ENCODE assay signal across 1 cellular context in genomic region chr2:97645700-97646629, GRCh38.
A peak's percentile ranks its signal among the peaks of the same experiment; 100 is the strongest.
TF ChIP-seq lines count a peak whose summit lies in the region.

Gene COX5B (plus strand): TSS chr2:97646062. CDS start chr2:97646087, 25 bp downstream.

TF ChIP-seq in WTC11, 78 proteins besides CTCF, POLR2A, EP300 and RAD21 (continued from another document):
- TF ChIP-seq E2F4 (CRISPR knock-in tag; IDR thresholded peaks at IDR 0.05; ENCODE audit: borderline replicate concordance, low read depth), result no peak
- TF ChIP-seq ZNF671 (CRISPR knock-in tag; IDR thresholded peaks at IDR 0.05), result no peak
- no peak for TF ChIP-seq NFYB (CRISPR knock-in tag; conservative IDR thresholded peaks at IDR 0.05; ENCODE audit: low read depth)
- TF ChIP-seq STAT6 (CRISPR knock-in tag; conservative IDR thresholded peaks at IDR 0.05; ENCODE audit: low read depth), result no peak
- TF ChIP-seq ARID4B (CRISPR knock-in tag; IDR thresholded peaks at IDR 0.05; ENCODE audit: borderline replicate concordance), result peak; percentile 36; the same call in 1 of the 2 replicates
- peak; percentile 57; the same call in 1 of the 2 replicates for TF ChIP-seq KAT7 (CRISPR knock-in tag; IDR thresholded peaks at IDR 0.05; ENCODE audit: borderline replicate concordance)
- TF ChIP-seq GABPB1 (CRISPR knock-in tag; IDR thresholded peaks at IDR 0.05), result peak; percentile 59
- no peak for TF ChIP-seq ZNF416 (CRISPR knock-in tag; IDR thresholded peaks at IDR 0.05)
- TF ChIP-seq AR (CRISPR knock-in tag; IDR thresholded peaks at IDR 0.05), result no peak
- no peak for TF ChIP-seq PRDM15 (CRISPR knock-in tag; IDR thresholded peaks at IDR 0.05)
- TF ChIP-seq JUN (CRISPR knock-in tag; IDR thresholded peaks at IDR 0.05), result no peak
- no peak for TF ChIP-seq TEAD4 (CRISPR knock-in tag; IDR thresholded peaks at IDR 0.05)
- no peak for TF ChIP-seq ZNF396 (CRISPR knock-in tag; IDR thresholded peaks at IDR 0.05; ENCODE audit: borderline replicate concordance)
- peak; percentile 61; the same call in 1 of the 2 replicates for TF ChIP-seq HMGXB4 (CRISPR knock-in tag; IDR thresholded peaks at IDR 0.05)
- no peak for TF ChIP-seq ZNF512 (CRISPR knock-in tag; IDR thresholded peaks at IDR 0.05; ENCODE audit: borderline replicate concordance)
- TF ChIP-seq FOXP1 (CRISPR knock-in tag; IDR thresholded peaks at IDR 0.05; ENCODE audit: borderline replicate concordance), result no peak
- no peak for TF ChIP-seq NR2C2 (CRISPR knock-in tag; IDR thresholded peaks at IDR 0.05)
- no peak for TF ChIP-seq ELF4 (CRISPR knock-in tag; IDR thresholded peaks at IDR 0.05; ENCODE audit: low read depth)
